Comparison of ENCODE assay signal across 9 cellular contexts in the genomic region with DNA sequence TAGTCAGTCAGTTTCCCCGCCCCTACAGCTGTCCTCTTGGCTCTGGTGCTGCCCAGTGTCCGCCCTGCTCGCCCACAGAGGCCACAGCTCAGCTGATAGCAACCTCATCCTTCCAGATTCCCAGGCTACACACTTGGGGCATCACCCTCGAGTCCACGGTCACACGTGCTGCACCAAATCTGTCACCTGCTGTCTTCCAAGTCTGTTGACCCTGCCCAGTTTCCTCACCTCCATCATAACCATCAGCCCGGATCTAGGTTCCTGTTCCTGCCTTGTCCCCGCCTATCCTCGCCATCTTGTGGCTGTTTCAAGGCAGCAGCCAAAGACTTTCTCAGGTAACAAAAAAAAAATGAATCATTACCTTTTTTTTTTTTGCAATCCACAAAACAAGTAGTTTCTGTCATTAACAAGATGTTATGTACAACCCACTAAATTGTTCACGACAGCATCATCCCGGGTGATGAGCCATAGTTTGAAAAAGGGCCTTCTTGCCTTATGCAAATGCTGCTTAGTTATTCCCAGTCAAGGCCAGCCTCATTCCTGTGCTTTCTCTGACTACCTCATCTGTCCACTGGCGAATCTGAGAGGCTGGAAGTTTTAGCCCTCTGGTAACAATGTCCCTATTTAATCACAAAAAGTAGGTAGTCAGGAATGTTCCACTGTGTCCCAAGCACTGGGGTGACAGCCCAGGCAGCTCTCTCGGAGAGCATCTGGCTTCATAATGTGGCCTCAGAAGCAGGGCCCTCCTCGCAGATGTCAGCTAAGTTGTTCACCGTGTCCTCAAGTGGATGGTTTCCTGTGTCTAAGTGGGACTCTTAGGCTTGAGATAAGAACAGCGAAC. TPM values are rescaled to one million over a fixed set of nuclear protein-coding genes. Genes with fewer than 3 reads are reported as not detected.
DNase-seq lines count a peak whose midpoint lies in the region; ATAC-seq and TF ChIP-seq lines count a peak whose summit lies in the region.
"Had no signal": no experiment of that assay in that cellular context is flagged by ENCODE, and none has a peak within 500 bp of the region (broad histone marks: within the 10 kb centered on the region; RNA-seq: fewer than 3 reads in every experiment).

No MANE protein-coding gene starts in this region.

- ATAC-seq in HG03342 (IDR thresholded peaks at IDR 0.05; ENCODE audit: unreplicated experiment) (no peak), GM19328 (IDR thresholded peaks at IDR 0.05; ENCODE audit: unreplicated experiment) (no peak)

- H3K27me3 ChIP-seq in HUES48 (ENCODE audit: control insufficient read depth, insufficient read depth, low read length), result no peaks in the 10 kb centered on the region

- no peak overlapping the region for H3K9ac ChIP-seq in HUES48 (ENCODE audit: low read depth, low read length)

- no peaks in the 10 kb centered on the region for H3K9me3 ChIP-seq in HUES48 (ENCODE audit: control insufficient read depth, insufficient read depth, low read length)

- H3K4me3 ChIP-seq in HUES48 (ENCODE audit: low read depth, low read length), result no peak overlapping the region

- no peak for DNase-seq in CD14-positive monocyte (ENCODE audit: low spot score)
- DNase-seq in astrocyte of the hippocampus (ENCODE audit: low read depth, low spot score), result peak; percentile 44
- DNase-seq in mesothelial cell of epicardium (ENCODE audit: low spot score in 2 of 2, unreplicated experiment in 2 of 2), result no peak
- no peak for DNase-seq in ecto neural progenitor cell (ENCODE audit: low spot score)
- no peak for DNase-seq in stimulated activated CD4-positive, alpha-beta T cell treated with anti-CD3 and anti-CD28 coated beads, Interleukin-12 subunit alpha, Interleukin-12 subunit beta, amount 100 ng/mL, for 4 hours

- peak overlapping the region; percentile 12 to 70 (median 46) for H3K27ac Mint-ChIP-seq in CD14-positive monocyte
- peak overlapping the region; percentile 45 for H3K27ac Mint-ChIP-seq in mesothelial cell of epicardium

- intact Hi-C loops in CD14-positive monocyte (cut with micrococcal nuclease), result loop anchor here in 1 of 2 donors (10.0 kb wide), 1 partner anchor 90 kb away; the partner anchor contains the start of gene KIAA2013

- peaks cover 0 to 2% (median 1%) of the 10 kb centered on the region in 3 donors for H3K27me3 Mint-ChIP-seq in CD14-positive monocyte (ENCODE audit: low read depth in 3 of 3)
- H3K27me3 Mint-ChIP-seq in mesothelial cell of epicardium (ENCODE audit: low read depth), result no peaks in the 10 kb centered on the region

- H3K4me1 Mint-ChIP-seq in CD14-positive monocyte (no peaks in the 10 kb centered on the region), mesothelial cell of epicardium (peaks cover 3% of the 10 kb centered on the region)

- peak overlapping the region; percentile 13 for H3K27ac ChIP-seq in HUES48 (ENCODE audit: low read depth, low read length)

- H3K36me3 Mint-ChIP-seq in CD14-positive monocyte, result peaks cover 47 to 51% of the 10 kb centered on the region in 2 donors
- peaks cover 23% of the 10 kb centered on the region for H3K36me3 Mint-ChIP-seq in mesothelial cell of epicardium

- peaks cover 37% of the 10 kb centered on the region for H3K36me3 ChIP-seq in HUES48 (ENCODE audit: control insufficient read depth, insufficient read depth, low read length)

- TF ChIP-seq CTCF in CD14-positive monocyte (IDR thresholded peaks at IDR 0.05) (no peak), mesothelial cell of epicardium (IDR thresholded peaks at IDR 0.05; ENCODE audit: unreplicated experiment) (peak; percentile 17)

- no peaks in the 10 kb centered on the region for H3K9me3 Mint-ChIP-seq in CD14-positive monocyte
- no peaks in the 10 kb centered on the region for H3K9me3 Mint-ChIP-seq in mesothelial cell of epicardium

- H3K4me3 Mint-ChIP-seq in CD14-positive monocyte, result no peak overlapping the region
- no peak overlapping the region for H3K4me3 Mint-ChIP-seq in mesothelial cell of epicardium

- no peaks in the 10 kb centered on the region for H3K4me1 ChIP-seq in HUES48 (ENCODE audit: control insufficient read depth, insufficient read depth, low read length)

RNA-seq across cellular contexts. Expression of gene MIIP, which starts 4.9 kb away (rescaled TPM):
- 10 to 100 TPM; 45.9 to 56.4 TPM for polyA plus RNA-seq in CD14-positive monocyte
- 31.7 to 37.5 TPM (median 32.0 TPM) in 3 replicates for total RNA-seq in mesothelial cell of epicardium

RNA-seq across cellular contexts. Expression of gene MFN2, which starts 34.1 kb away (rescaled TPM):
- 10 to 100 TPM; 26.3 to 30.3 TPM for polyA plus RNA-seq in CD14-positive monocyte
- 52.4 to 58.4 TPM (median 53.7 TPM) in 3 replicates for total RNA-seq in mesothelial cell of epicardium

RNA-seq across cellular contexts. Expression of gene TNFRSF8, which starts 48.7 kb away (rescaled TPM):
- polyA plus RNA-seq in CD14-positive monocyte, result 10 to 100 TPM; 11.8 to 11.9 TPM
- 0.31 to 0.53 TPM (median 0.41 TPM) in 3 replicates for total RNA-seq in mesothelial cell of epicardium
- total RNA-seq: fibroblast of lung had no signal
